Comparison of ENCODE assay signal across 8 cellular contexts in genomic region chr17:65099941-65100315, GRCh38. TPM values are rescaled to one million over a fixed set of nuclear protein-coding genes. Genes with fewer than 3 reads are reported as not detected.
DNase-seq lines count a peak whose midpoint lies in the region; ATAC-seq lines count a peak whose summit lies in the region.

No MANE protein-coding gene starts in this region.

- POLR2A ChIA-PET in activated CD4-positive, alpha-beta T cell treated with anti-CD3 and anti-CD28 coated beads for 36 hours (lab: Charles Lee): interaction anchor here (0.7 to 1.5 kb wide), 5 partner anchors 114 to 129 kb away, joined by 4 to 5 read pairs (median 4); no protein-coding TSS in a partner anchor

- H3K4me3 ChIP-seq in GM08714 (ENCODE audit: low read length) (peak overlapping the region; percentile 62; the same call in 1 of the 2 replicates), HUES6 (ENCODE audit: low read depth, low read length) (peak overlapping the region; percentile 24)

- peak overlapping the region; percentile 96 for H3K27ac Mint-ChIP-seq in activated CD4-positive, alpha-beta T cell treated with anti-CD3 and anti-CD28 coated beads for 36 hours
- peak overlapping the region; percentile 83 for H3K27ac Mint-ChIP-seq in dendritic cell treated with granulocyte-macrophage colony-stimulating factor and Interleukin-4, amounts not matched to agents 40 ng/mL and 50 ng/mL, for 4 days
- peak overlapping the region; percentile 93 for H3K27ac Mint-ChIP-seq in stimulated activated memory B cell treated with anti-CD40 and anti-IgM and Interleukin-4, amounts not matched to agents 10 μg/mL and 1 μg/mL and 100 μg/mL, for 72 hours

- no peaks in the 10 kb centered on the region for H3K9me3 ChIP-seq in HUES6 (ENCODE audit: control insufficient read depth, insufficient read depth, low read depth, low read length)

- no peaks in the 10 kb centered on the region for H3K27me3 ChIP-seq in HUES6 (ENCODE audit: control insufficient read depth, insufficient read depth, low read length)

- no peaks in the 10 kb centered on the region for H3K27me3 Mint-ChIP-seq in activated CD4-positive, alpha-beta T cell treated with anti-CD3 and anti-CD28 coated beads for 36 hours
- peaks cover 3% of the 10 kb centered on the region for H3K27me3 Mint-ChIP-seq in dendritic cell treated with granulocyte-macrophage colony-stimulating factor and Interleukin-4, amounts not matched to agents 40 ng/mL and 50 ng/mL, for 4 days
- no peaks in the 10 kb centered on the region for H3K27me3 Mint-ChIP-seq in stimulated activated memory B cell treated with anti-CD40 and anti-IgM and Interleukin-4, amounts not matched to agents 10 μg/mL and 1 μg/mL and 100 μg/mL, for 72 hours

- H3K9ac ChIP-seq in HUES6 (ENCODE audit: low read length): no peak overlapping the region

- H3K4me1 ChIP-seq in HUES6 (ENCODE audit: control insufficient read depth, insufficient read depth, low read length): peaks cover 11% of the 10 kb centered on the region

- H3K36me3 Mint-ChIP-seq in activated CD4-positive, alpha-beta T cell treated with anti-CD3 and anti-CD28 coated beads for 36 hours (ENCODE audit: low read depth): no peaks in the 10 kb centered on the region
- H3K36me3 Mint-ChIP-seq in dendritic cell treated with granulocyte-macrophage colony-stimulating factor and Interleukin-4, amounts not matched to agents 40 ng/mL and 50 ng/mL, for 4 days (ENCODE audit: low read depth): no peaks in the 10 kb centered on the region
- no peaks in the 10 kb centered on the region for H3K36me3 Mint-ChIP-seq in stimulated activated memory B cell treated with anti-CD40 and anti-IgM and Interleukin-4, amounts not matched to agents 10 μg/mL and 1 μg/mL and 100 μg/mL, for 72 hours

- H3K9me3 Mint-ChIP-seq in activated CD4-positive, alpha-beta T cell treated with anti-CD3 and anti-CD28 coated beads for 36 hours (ENCODE audit: low read depth): no peaks in the 10 kb centered on the region
- H3K9me3 Mint-ChIP-seq in dendritic cell treated with granulocyte-macrophage colony-stimulating factor and Interleukin-4, amounts not matched to agents 40 ng/mL and 50 ng/mL, for 4 days: no peaks in the 10 kb centered on the region
- H3K9me3 Mint-ChIP-seq in stimulated activated memory B cell treated with anti-CD40 and anti-IgM and Interleukin-4, amounts not matched to agents 10 μg/mL and 1 μg/mL and 100 μg/mL, for 72 hours: no peaks in the 10 kb centered on the region

- H3K36me3 ChIP-seq in HUES6 (ENCODE audit: control insufficient read depth, insufficient read depth, low read length): no peaks in the 10 kb centered on the region

- peak; percentile 83 for ATAC-seq in GM21576 (IDR thresholded peaks at IDR 0.05; ENCODE audit: unreplicated experiment)
- ATAC-seq in activated CD4-positive, alpha-beta T cell treated with anti-CD3 and anti-CD28 coated beads for 36 hours: peak; percentile 85
- ATAC-seq in stimulated activated memory B cell treated with anti-CD40 and anti-IgM and Interleukin-4, amounts not matched to agents 10 μg/mL and 1 μg/mL and 100 μg/mL, for 72 hours: peak; percentile 85

- peak overlapping the region; percentile 78 for H3K4me3 Mint-ChIP-seq in activated CD4-positive, alpha-beta T cell treated with anti-CD3 and anti-CD28 coated beads for 36 hours
- H3K4me3 Mint-ChIP-seq in dendritic cell treated with granulocyte-macrophage colony-stimulating factor and Interleukin-4, amounts not matched to agents 40 ng/mL and 50 ng/mL, for 4 days: peak overlapping the region; percentile 78
- peak overlapping the region; percentile 76 for H3K4me3 Mint-ChIP-seq in stimulated activated memory B cell treated with anti-CD40 and anti-IgM and Interleukin-4, amounts not matched to agents 10 μg/mL and 1 μg/mL and 100 μg/mL, for 72 hours

- DNase-seq in activated CD4-positive, alpha-beta T cell treated with anti-CD3 and anti-CD28 coated beads for 36 hours: peak; percentile 93
- peak; percentile 90 for DNase-seq in myocyte (ENCODE audit: low read depth)
- no peak for DNase-seq in KG1 (lab: John Stamatoyannopoulos, UW)

- intact Hi-C loops in activated CD4-positive, alpha-beta T cell treated with anti-CD3 and anti-CD28 coated beads for 36 hours (cut with DNase I, micrococcal nuclease): loop anchor here (1.0 to 5.0 kb wide), 17 partner anchors 23 to 321 kb away; partner anchors contain the start of genes GNA13 (in 1 of the 2), LRRC37A3 (in 1 of the 2) and RGS9 (in 1 of the 2)
- intact Hi-C loops in dendritic cell treated with granulocyte-macrophage colony-stimulating factor and Interleukin-4, amounts not matched to agents 40 ng/mL and 50 ng/mL, for 4 days (cut with micrococcal nuclease): loop anchor here (5.0 to 10.0 kb wide), 3 partner anchors 43 to 138 kb away; partner anchors contain the start of gene GNA13

- H3K27ac ChIP-seq in HUES6 (ENCODE audit: low read depth, low read length): no peak overlapping the region

- peaks cover 24% of the 10 kb centered on the region for H3K4me1 Mint-ChIP-seq in activated CD4-positive, alpha-beta T cell treated with anti-CD3 and anti-CD28 coated beads for 36 hours
- peaks cover 10% of the 10 kb centered on the region for H3K4me1 Mint-ChIP-seq in dendritic cell treated with granulocyte-macrophage colony-stimulating factor and Interleukin-4, amounts not matched to agents 40 ng/mL and 50 ng/mL, for 4 days (ENCODE audit: low read depth)
- peaks cover 19% of the 10 kb centered on the region for H3K4me1 Mint-ChIP-seq in stimulated activated memory B cell treated with anti-CD40 and anti-IgM and Interleukin-4, amounts not matched to agents 10 μg/mL and 1 μg/mL and 100 μg/mL, for 72 hours

- CTCF ChIA-PET in activated CD4-positive, alpha-beta T cell treated with anti-CD3 and anti-CD28 coated beads for 36 hours (lab: Charles Lee): interaction anchor here (0.6 to 4.1 kb wide), 24 partner anchors 10 to 157 kb away, joined by 3 to 33 read pairs (median 3); partner anchors contain the start of gene RGS9

RNA-seq across cellular contexts. Expression of gene RGS9, which starts 37.2 kb away (rescaled TPM):
- 1 to 10 TPM; 1.6 to 1.8 TPM for total RNA-seq in activated CD4-positive, alpha-beta T cell treated with anti-CD3 and anti-CD28 coated beads for 36 hours
- 0.10 and 0.96 TPM in 2 replicates for total RNA-seq in myocyte
- 5.5 TPM for polyA plus RNA-seq in myocyte (2012)

RNA-seq across cellular contexts. Expression of gene GNA13, which starts 43.4 kb away (rescaled TPM):
- 10 to 100 TPM; 45.9 to 47.3 TPM for total RNA-seq in activated CD4-positive, alpha-beta T cell treated with anti-CD3 and anti-CD28 coated beads for 36 hours
- 63.9 and 68.2 TPM in 2 replicates for total RNA-seq in myocyte
- 23.5 TPM for polyA plus RNA-seq in myocyte (2012)
